ENCODE assay signal across 8 cellular contexts in genomic region chr19:7507884-7508283, GRCh38. TPM values are rescaled to one million over a fixed set of nuclear protein-coding genes. Genes with fewer than 3 reads are reported as not detected.
DNase-seq lines count a peak whose midpoint lies in the region; ATAC-seq lines count a peak whose summit lies in the region.

No MANE protein-coding gene starts in this region.

- no peak overlapping the region for H4K12ac ChIP-seq in trophoblast cell (ENCODE audit: low read depth, low read length)

- H3K4me3 ChIP-seq in trophoblast cell (ENCODE audit: low read depth, low read length), result no peak overlapping the region

- no peaks in the 10 kb centered on the region for H3K36me3 ChIP-seq in trophoblast cell (ENCODE audit: control insufficient read depth in 1 of 2, insufficient read depth in 2 of 2, low read length in 2 of 2)

- no peaks in the 10 kb centered on the region for H3K4me1 ChIP-seq in trophoblast cell (ENCODE audit: control insufficient read depth in 1 of 2, insufficient read depth in 2 of 2, low read length in 2 of 2)

- H3K9me3 ChIP-seq in trophoblast cell (ENCODE audit: insufficient read depth, low read depth, low read length), result no peaks in the 10 kb centered on the region

- H3K27me3 ChIP-seq in trophoblast cell (ENCODE audit: insufficient read depth, low read length), result no peaks in the 10 kb centered on the region

- no peak overlapping the region for H4K91ac ChIP-seq in trophoblast cell (ENCODE audit: low read depth, low read length)

- no peak overlapping the region for H3K14ac ChIP-seq in trophoblast cell (ENCODE audit: low read length)

- H2AK5ac ChIP-seq in trophoblast cell (ENCODE audit: low read length), result no peak overlapping the region

- peak; percentile 56 to 57 for DNase-seq in activated T-cell treated with anti-CD3 and anti-CD28 coated beads, Interleukin-2, amount 50 U/mL, for 48 hours
- DNase-seq in activated T-cell treated with anti-CD3 and anti-CD28 coated beads for 4 hours (no peak), SHP77 (lab: John Stamatoyannopoulos, UW) (peak; percentile 65 to 82), fibroblast of gingiva (ENCODE audit: low read depth) (peak; percentile 73), trophoblast cell (peak; percentile 72 to 73), NCI-H1436 (lab: John Stamatoyannopoulos, UW) (no peak)
- DNase-seq in central memory CD4-positive, alpha-beta T cell, result no peak

- no peak overlapping the region for H3K4ac ChIP-seq in trophoblast cell (ENCODE audit: low read depth, low read length)

- H4K8ac ChIP-seq in trophoblast cell (ENCODE audit: low read depth, low read length), result no peak overlapping the region

- no peaks in the 10 kb centered on the region for H3K79me1 ChIP-seq in trophoblast cell (ENCODE audit: low read length)

- no peak overlapping the region for H3K23ac ChIP-seq in trophoblast cell (ENCODE audit: low read length)

- H3K79me2 ChIP-seq in trophoblast cell (ENCODE audit: control insufficient read depth, insufficient read depth, low read length, poor library complexity), result no peaks in the 10 kb centered on the region

- H3K9ac ChIP-seq in trophoblast cell (ENCODE audit: low read length), result no peak overlapping the region

- no peak overlapping the region for H2BK5ac ChIP-seq in trophoblast cell (ENCODE audit: low read depth, low read length, poor library complexity)

- H2BK120ac ChIP-seq in trophoblast cell (ENCODE audit: insufficient read depth, low read length, poor library complexity), result no peak overlapping the region

- no peak overlapping the region for H3K4me2 ChIP-seq in trophoblast cell (ENCODE audit: low read length)

- no peak overlapping the region for H2AFZ ChIP-seq in trophoblast cell (ENCODE audit: insufficient read depth, low read length, poor library complexity)

- H3K18ac ChIP-seq in trophoblast cell (ENCODE audit: low read length), result no peak overlapping the region

- WGBS in trophoblast cell (ENCODE audit: extremely low coverage, insufficient coverage, insufficient read length), result no CpG with 5 or more reads among the region's 11 CpGs

- H3K27ac ChIP-seq in trophoblast cell (ENCODE audit: low read depth, low read length), result no peak overlapping the region

- no peak for ATAC-seq in HG03457 (IDR thresholded peaks at IDR 0.05; ENCODE audit: unreplicated experiment)

- H2BK12ac ChIP-seq in trophoblast cell (ENCODE audit: low read length), result no peak overlapping the region

RNA-seq across cellular contexts. Expression of gene ZNF358, which starts 8.0 kb away (rescaled TPM):
- polyA plus RNA-seq in trophoblast cell (2013), result 94.3 and 106 TPM in 2 replicates

RNA-seq across cellular contexts. Expression of gene MCOLN1, which starts 14.5 kb away (rescaled TPM):
- polyA plus RNA-seq in trophoblast cell (2013), result 26.7 and 29.7 TPM in 2 replicates

RNA-seq across cellular contexts. Expression of gene PEX11G, which starts 19.0 kb away (rescaled TPM):
- 0.92 and 0.94 TPM in 2 replicates for polyA plus RNA-seq in trophoblast cell (2013)

RNA-seq across cellular contexts. Expression of gene PNPLA6, which starts 27.6 kb away (rescaled TPM):
- 73.4 and 78.6 TPM in 2 replicates for polyA plus RNA-seq in trophoblast cell (2013)

Comparison
In these comparisons a context has a peak if more than half of its experiments do, and no peak if none do; other contexts are left out.
1. DNase-seq: peak in activated T-cell treated with anti-CD3 and anti-CD28 coated beads, Interleukin-2, amount 50 U/mL, for 48 hours (2 of 2), SHP77 (2 of 2), fibroblast of gingiva (single experiment) and trophoblast cell (2 of 2); none in activated T-cell treated with anti-CD3 and anti-CD28 coated beads for 4 hours (single experiment), central memory CD4-positive, alpha-beta T cell (single experiment) and NCI-H1436 (single experiment).